In genomic region chr5:171342362-171343111, GRCh38 we compare ENCODE assay signal across 9 cellular contexts. TPM values are rescaled to one million over a fixed set of nuclear protein-coding genes. Genes with fewer than 3 reads are reported as not detected.
DNase-seq lines count a peak whose midpoint lies in the region; ATAC-seq and TF ChIP-seq lines count a peak whose summit lies in the region.
"Had no signal": no experiment of that assay in that cellular context is flagged by ENCODE, and none has a peak within 500 bp of the region (broad histone marks: within the 10 kb centered on the region; RNA-seq: fewer than 3 reads in every experiment).

No MANE protein-coding gene starts in this region.

- peak; percentile 65 for DNase-seq in Daoy (ENCODE audit: low read depth)
- DNase-seq in MV-4-11 (lab: John Stamatoyannopoulos, UW) = peak; percentile 37
- DNase-seq in SKM-1 treated with dmso at 0.1 percent for 144 hours (lab: John Stamatoyannopoulos, UW; ENCODE audit: unreplicated experiment) = peak; percentile 45
- DNase-seq in epithelial cell of proximal tubule (ENCODE audit: low read depth) = peak; percentile 19
- no peak for DNase-seq in natural killer cell
- DNase-seq in GM19240 (ENCODE audit: insufficient read length, low spot score) = no peak
- no peak for DNase-seq in epidermal melanocyte (ENCODE audit: insufficient read length, low spot score)

- TF ChIP-seq CTCF in epithelial cell of proximal tubule (conservative IDR thresholded peaks at IDR 0.05; ENCODE audit: low read depth, low read length) (peak; percentile 85), natural killer cell (IDR thresholded peaks at IDR 0.05) (peak; percentile 67)

- no peak overlapping the region for H3K27ac Mint-ChIP-seq in natural killer cell
- H3K27ac Mint-ChIP-seq: activated naive CD4-positive, alpha-beta T cell treated with anti-CD3 and anti-CD28 coated beads, Interleukin-2, amount 50 U/mL, for 24 hours had no signal

- peak; percentile 76 for ATAC-seq in GM21529 (IDR thresholded peaks at IDR 0.05; ENCODE audit: unreplicated experiment)
- ATAC-seq in natural killer cell = peak; percentile 64 to 78 (median 71)

- H3K27me3 Mint-ChIP-seq in natural killer cell (ENCODE audit: low read depth in 2 of 2) = peaks cover 11 to 12% of the 10 kb centered on the region in 2 donors

- H3K4me3 Mint-ChIP-seq in natural killer cell = no peak overlapping the region
- H3K4me3 Mint-ChIP-seq: activated naive CD4-positive, alpha-beta T cell treated with anti-CD3 and anti-CD28 coated beads, Interleukin-2, amount 50 U/mL, for 24 hours had no signal

- no peak overlapping the region for H3K4me3 ChIP-seq in epithelial cell of proximal tubule (ENCODE audit: low read depth, low read length)

- no peaks in the 10 kb centered on the region for H3K4me1 Mint-ChIP-seq in natural killer cell
- H3K4me1 Mint-ChIP-seq: activated naive CD4-positive, alpha-beta T cell treated with anti-CD3 and anti-CD28 coated beads, Interleukin-2, amount 50 U/mL, for 24 hours had no signal

- H3K9me3 Mint-ChIP-seq in natural killer cell = no peaks in the 10 kb centered on the region
- H3K9me3 Mint-ChIP-seq: activated naive CD4-positive, alpha-beta T cell treated with anti-CD3 and anti-CD28 coated beads, Interleukin-2, amount 50 U/mL, for 24 hours had no signal

- intact Hi-C loops in natural killer cell (cut with micrococcal nuclease) = loop anchor here (1.0 to 10.0 kb wide), 2 partner anchors 135 to 538 kb away; no protein-coding TSS in a partner anchor

- no peaks in the 10 kb centered on the region for H3K36me3 Mint-ChIP-seq in natural killer cell
- H3K36me3 Mint-ChIP-seq: activated naive CD4-positive, alpha-beta T cell treated with anti-CD3 and anti-CD28 coated beads, Interleukin-2, amount 50 U/mL, for 24 hours had no signal

RNA-seq across cellular contexts. Expression of gene TLX3, which starts 33.5 kb away (rescaled TPM):
- 20.1 and 21.9 TPM in 2 replicates for total RNA-seq in Daoy (2014; rRNA removed; shearing (Covaris generic))
- total RNA-seq in epithelial cell of proximal tubule (0.87 TPM in 1 of 2 replicates, not detected in the other), natural killer cell (not detected)

RNA-seq across cellular contexts. Expression of gene NPM1, which starts 45.1 kb away (rescaled TPM):
- total RNA-seq in Daoy (2014; rRNA removed; shearing (Covaris generic)) = 3,269 and 4,718 TPM in 2 replicates
- total RNA-seq in epithelial cell of proximal tubule (1,693 and 2,624 TPM in 2 replicates), natural killer cell (100 to 1,000 TPM; 440 to 554 (median 454) TPM)

Comparison
In these comparisons a context has a peak if more than half of its experiments do, and no peak if none do; other contexts are left out.
1. DNase-seq: peak in Daoy (single experiment), MV-4-11 (single experiment), SKM-1 treated with dmso at 0.1 percent for 144 hours (single experiment) and epithelial cell of proximal tubule (single experiment); none in natural killer cell (single experiment), GM19240 (single experiment) and epidermal melanocyte (single experiment).
2. RNA of gene TLX3, which starts 33.5 kb away (total RNA-seq): 20.1 to 21.9 TPM in Daoy; 0.87 TPM in epithelial cell of proximal tubule and not detected in natural killer cell; every median in the first group is over 10 times any median in the second.